ENCODE assay signal across 20 cellular contexts in the genomic region with DNA sequence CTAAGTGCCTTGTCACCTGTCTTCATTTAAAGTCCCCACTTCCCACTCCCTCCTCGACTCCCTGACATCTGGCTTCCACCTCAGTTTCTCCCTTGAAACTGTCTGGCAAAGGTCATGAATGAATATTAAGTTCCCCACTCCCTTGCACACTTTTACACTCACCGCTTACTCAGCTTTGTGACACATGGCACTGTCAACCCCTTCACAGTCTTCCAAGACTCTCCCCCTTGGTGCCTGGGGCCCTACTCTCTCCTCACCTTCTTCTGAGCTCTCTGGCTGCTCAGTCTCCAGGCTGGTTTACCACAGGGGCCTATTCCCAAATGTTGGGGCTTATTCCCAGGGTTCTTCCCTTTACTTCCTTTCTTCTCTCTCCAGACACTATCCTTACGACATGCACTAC.
"Had no signal": no experiment of that assay in that cellular context is flagged by ENCODE, and none has a peak within 500 bp of the region (broad histone marks: within the 10 kb centered on the region; RNA-seq: fewer than 3 reads in every experiment).

No MANE protein-coding gene starts in this region.

- H3K4me3 ChIP-seq: ascending aorta, coronary artery, gastrocnemius medialis, hepatocyte, right lobe of liver, thoracic aorta, uterus had no signal

- H3K9me3 ChIP-seq: ascending aorta, gastrocnemius medialis, neutrophil, right lobe of liver, thoracic aorta, uterus had no signal

- H3K4me2 ChIP-seq: hepatocyte had no signal

- H3K27ac ChIP-seq: ascending aorta, coronary artery, gastrocnemius medialis, hepatocyte, neutrophil, right lobe of liver, thoracic aorta, uterus had no signal

- H3K4me1 ChIP-seq: ascending aorta, uterus had no signal

- ATAC-seq: activated CD8-positive, alpha-beta T cell treated with anti-CD3 and anti-CD28 coated beads for 36 hours; activated T-cell treated with anti-CD3 and anti-CD28 coated beads, Interleukin-2, amount 50 U/mL, for 4 hours; effector memory CD8-positive, alpha-beta T cell; esophagus mucosa; gastrocnemius medialis; left colon; right lobe of liver; WTC11 had no signal

- H2AFZ ChIP-seq: hepatocyte had no signal

- DNase-seq: activated CD4-positive, alpha-beta T cell treated with anti-CD3 and anti-CD28 coated beads for 1 hour; activated CD4-positive, alpha-beta T cell treated with anti-CD3 and anti-CD28 coated beads, Interleukin-2, amount 50 U/mL, for 1 hour; activated CD8-positive, alpha-beta T cell treated with anti-CD3 and anti-CD28 coated beads for 36 hours; activated T-cell treated with anti-CD3 and anti-CD28 coated beads, Interleukin-2, amount 50 U/mL, for 4 hours; effector memory CD8-positive, alpha-beta T cell; gastrocnemius medialis; left colon; mammary epithelial cell; right lobe of liver; stimulated activated CD4-positive, alpha-beta T cell treated with anti-CD3 and anti-CD28 coated beads, Interleukin-2, amount 100 ng/mL, for 48 hours; stimulated activated naive CD4-positive, alpha-beta T cell treated with Interleukin-2 at 50 U/mL for 16 hours; T-helper 9 cell; uterus had no signal

- H3K36me3 ChIP-seq: ascending aorta, gastrocnemius medialis, neutrophil, right lobe of liver, thoracic aorta, uterus had no signal

- H3K79me2 ChIP-seq: hepatocyte had no signal

- H3K27me3 ChIP-seq: ascending aorta, gastrocnemius medialis, neutrophil, right lobe of liver, uterus had no signal
